In the genomic region with DNA sequence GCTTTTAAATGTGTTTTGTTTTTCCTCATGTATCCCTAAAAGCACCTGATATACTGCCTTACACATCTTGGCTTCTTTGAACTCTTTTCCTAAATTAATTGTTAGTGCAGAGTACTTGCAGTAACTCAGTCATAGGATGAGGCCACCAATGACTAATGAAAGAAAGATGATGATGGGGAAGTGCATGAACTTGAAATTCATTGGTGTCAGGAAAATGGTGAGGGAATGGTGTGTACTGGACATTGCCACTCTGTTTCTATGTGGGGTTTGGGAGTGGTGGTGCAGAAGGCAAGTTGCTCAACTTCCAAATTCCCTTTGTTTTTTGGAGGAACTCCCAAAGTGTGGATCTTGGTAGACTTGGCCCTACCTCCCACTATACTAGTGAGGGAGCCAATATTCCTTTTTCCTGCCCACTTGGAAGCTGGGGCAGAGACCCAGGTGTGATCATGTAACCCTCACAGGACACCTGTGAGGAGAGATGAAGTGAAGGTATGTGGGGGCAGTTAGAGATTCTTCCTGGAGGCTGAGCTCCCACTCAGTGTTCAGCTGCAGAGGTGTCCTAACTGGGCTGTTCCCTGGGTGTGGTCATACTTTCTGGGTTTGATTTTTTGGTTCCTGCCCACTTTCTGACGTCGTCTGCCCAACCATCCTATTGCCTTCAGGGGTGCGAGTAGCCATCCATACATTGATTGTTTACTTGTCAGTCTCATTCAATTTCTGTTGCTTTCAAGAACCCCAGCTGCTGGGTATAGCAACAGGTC, we compare ENCODE assay signal across 1 cellular context.
TF ChIP-seq lines count a peak whose summit lies in the region.

No MANE protein-coding gene starts in this region.

TF ChIP-seq in IMR-90, 13 proteins besides CTCF, POLR2A, EP300 and RAD21:
- TF ChIP-seq SMC3 (IDR thresholded peaks at IDR 0.05; ENCODE audit: low read depth, low read length) (no peak), CEBPB (IDR thresholded peaks at IDR 0.05; ENCODE audit: low read depth, low read length) (no peak), NFE2L2 (IDR thresholded peaks at IDR 0.05; ENCODE audit: low read depth, low read length) (no peak), MXI1 (IDR thresholded peaks at IDR 0.05; ENCODE audit: borderline replicate concordance, low read depth, low read length) (no peak), MAZ (IDR thresholded peaks at IDR 0.05; ENCODE audit: borderline replicate concordance, low read depth, low read length) (no peak), FOS (IDR thresholded peaks at IDR 0.05; ENCODE audit: low read depth, low read length) (no peak), RFX5 (IDR thresholded peaks at IDR 0.05; ENCODE audit: low read depth, low read length) (no peak), BHLHE40 (IDR thresholded peaks at IDR 0.05; ENCODE audit: low read depth, low read length) (no peak), MAFK (IDR thresholded peaks at IDR 0.05; ENCODE audit: low read depth, low read length) (no peak), RCOR1 (IDR thresholded peaks at IDR 0.05; ENCODE audit: insufficient replicate concordance, low read length) (no peak), CHD1 (IDR thresholded peaks at IDR 0.05; ENCODE audit: low read depth, low read length) (no peak)
- TF ChIP-seq, protein P1, sequence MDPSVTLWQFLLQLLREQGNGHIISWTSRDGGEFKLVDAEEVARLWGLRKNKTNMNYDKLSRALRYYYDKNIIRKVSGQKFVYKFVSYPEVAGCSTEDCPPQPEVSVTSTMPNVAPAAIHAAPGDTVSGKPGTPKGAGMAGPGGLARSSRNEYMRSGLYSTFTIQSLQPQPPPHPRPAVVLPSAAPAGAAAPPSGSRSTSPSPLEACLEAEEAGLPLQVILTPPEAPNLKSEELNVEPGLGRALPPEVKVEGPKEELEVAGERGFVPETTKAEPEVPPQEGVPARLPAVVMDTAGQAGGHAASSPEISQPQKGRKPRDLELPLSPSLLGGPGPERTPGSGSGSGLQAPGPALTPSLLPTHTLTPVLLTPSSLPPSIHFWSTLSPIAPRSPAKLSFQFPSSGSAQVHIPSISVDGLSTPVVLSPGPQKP (IDR thresholded peaks at IDR 0.05; ENCODE audit: borderline replicate concordance, low read depth, low read length) = no peak
- TF ChIP-seq, protein P2, sequence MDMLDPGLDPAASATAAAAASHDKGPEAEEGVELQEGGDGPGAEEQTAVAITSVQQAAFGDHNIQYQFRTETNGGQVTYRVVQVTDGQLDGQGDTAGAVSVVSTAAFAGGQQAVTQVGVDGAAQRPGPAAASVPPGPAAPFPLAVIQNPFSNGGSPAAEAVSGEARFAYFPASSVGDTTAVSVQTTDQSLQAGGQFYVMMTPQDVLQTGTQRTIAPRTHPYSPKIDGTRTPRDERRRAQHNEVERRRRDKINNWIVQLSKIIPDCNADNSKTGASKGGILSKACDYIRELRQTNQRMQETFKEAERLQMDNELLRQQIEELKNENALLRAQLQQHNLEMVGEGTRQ (IDR thresholded peaks at IDR 0.05; ENCODE audit: low read depth, low read length) = no peak
TF ChIP-seq in IMR-90: peak in this region for 0.
